In genomic region chr9:121266906-121267650, GRCh38 we compare ENCODE assay signal across 8 cellular contexts.
DNase-seq lines count a peak whose midpoint lies in the region; ATAC-seq lines count a peak whose summit lies in the region.

No MANE protein-coding gene starts in this region.

- peak overlapping the region; percentile 70 to 90 for H3K4me3 ChIP-seq in muscle layer of duodenum (ENCODE audit: low read depth in 1 of 2, low read length in 2 of 2)

- H3K27me3 Mint-ChIP-seq in stimulated activated naive CD8-positive, alpha-beta T cell treated with anti-CD3 and anti-CD28 coated beads, Interleukin-15, Interleukin-2, amounts not matched to agents 100 ng/mL and 50 ng/mL, for 24 hours, result peaks cover 22% of the 10 kb centered on the region
- no peaks in the 10 kb centered on the region for H3K27me3 Mint-ChIP-seq in dendritic cell treated with granulocyte-macrophage colony-stimulating factor and Interleukin-4, amounts not matched to agents 40 ng/mL and 50 ng/mL, for 4 days

- intact Hi-C loops in dendritic cell treated with granulocyte-macrophage colony-stimulating factor and Interleukin-4, amounts not matched to agents 40 ng/mL and 50 ng/mL, for 4 days (cut with micrococcal nuclease), result loop anchor here (5.0 kb wide), 1 partner anchor 45 kb away; no protein-coding TSS in a partner anchor

- peaks cover 0 to under 1% of the 10 kb centered on the region in 2 donors for H3K36me3 ChIP-seq in muscle layer of duodenum (ENCODE audit: control insufficient read depth in 1 of 2, insufficient read depth in 2 of 2, low read length in 2 of 2)

- peaks cover 9 to 47% of the 10 kb centered on the region in 2 donors for H3K4me1 ChIP-seq in muscle layer of duodenum (ENCODE audit: control insufficient read depth in 1 of 2, insufficient read depth in 2 of 2, low read length in 2 of 2)

- peaks cover 21% of the 10 kb centered on the region for H3K4me1 Mint-ChIP-seq in stimulated activated naive CD8-positive, alpha-beta T cell treated with anti-CD3 and anti-CD28 coated beads, Interleukin-15, Interleukin-2, amounts not matched to agents 100 ng/mL and 50 ng/mL, for 24 hours (ENCODE audit: low read depth)
- peaks cover 74% of the 10 kb centered on the region for H3K4me1 Mint-ChIP-seq in dendritic cell treated with granulocyte-macrophage colony-stimulating factor and Interleukin-4, amounts not matched to agents 40 ng/mL and 50 ng/mL, for 4 days (ENCODE audit: low read depth)

- H3K27me3 ChIP-seq in muscle layer of duodenum (ENCODE audit: low read depth, low read length), result no peaks in the 10 kb centered on the region

- H3K27ac Mint-ChIP-seq in stimulated activated naive CD8-positive, alpha-beta T cell treated with anti-CD3 and anti-CD28 coated beads, Interleukin-15, Interleukin-2, amounts not matched to agents 100 ng/mL and 50 ng/mL, for 24 hours, result no peak overlapping the region
- peak overlapping the region; percentile 94 for H3K27ac Mint-ChIP-seq in dendritic cell treated with granulocyte-macrophage colony-stimulating factor and Interleukin-4, amounts not matched to agents 40 ng/mL and 50 ng/mL, for 4 days

- H3K9me3 Mint-ChIP-seq in stimulated activated naive CD8-positive, alpha-beta T cell treated with anti-CD3 and anti-CD28 coated beads, Interleukin-15, Interleukin-2, amounts not matched to agents 100 ng/mL and 50 ng/mL, for 24 hours, result no peaks in the 10 kb centered on the region
- H3K9me3 Mint-ChIP-seq in dendritic cell treated with granulocyte-macrophage colony-stimulating factor and Interleukin-4, amounts not matched to agents 40 ng/mL and 50 ng/mL, for 4 days, result no peaks in the 10 kb centered on the region

- peak overlapping the region; percentile 67 for H3K4me3 Mint-ChIP-seq in stimulated activated naive CD8-positive, alpha-beta T cell treated with anti-CD3 and anti-CD28 coated beads, Interleukin-15, Interleukin-2, amounts not matched to agents 100 ng/mL and 50 ng/mL, for 24 hours
- peak overlapping the region; percentile 97 for H3K4me3 Mint-ChIP-seq in dendritic cell treated with granulocyte-macrophage colony-stimulating factor and Interleukin-4, amounts not matched to agents 40 ng/mL and 50 ng/mL, for 4 days

- no peak for DNase-seq in stimulated activated naive CD8-positive, alpha-beta T cell treated with anti-CD3 and anti-CD28 coated beads, Interleukin-15, Interleukin-2, amounts not matched to agents 100 U/mL and 50 U/mL, for 24 hours
- no peak for DNase-seq in NCI-H1694 treated with DMSO at 0.1 percent for 48 hours (lab: John Stamatoyannopoulos, UW)

- no peaks in the 10 kb centered on the region for H3K36me3 Mint-ChIP-seq in stimulated activated naive CD8-positive, alpha-beta T cell treated with anti-CD3 and anti-CD28 coated beads, Interleukin-15, Interleukin-2, amounts not matched to agents 100 ng/mL and 50 ng/mL, for 24 hours (ENCODE audit: low read depth)
- H3K36me3 Mint-ChIP-seq in dendritic cell treated with granulocyte-macrophage colony-stimulating factor and Interleukin-4, amounts not matched to agents 40 ng/mL and 50 ng/mL, for 4 days (ENCODE audit: low read depth), result peaks cover 47% of the 10 kb centered on the region

- H3K9me3 ChIP-seq in muscle layer of duodenum (ENCODE audit: control insufficient read depth in 1 of 2, low read length in 2 of 2), result no peaks in the 10 kb centered on the region

- no peak for ATAC-seq in stimulated activated naive CD8-positive, alpha-beta T cell treated with anti-CD3 and anti-CD28 coated beads, Interleukin-15, Interleukin-2, amounts not matched to agents 100 U/mL and 50 U/mL, for 24 hours
- ATAC-seq in HG03442 (IDR thresholded peaks at IDR 0.05; ENCODE audit: unreplicated experiment) (no peak), GM19397 (IDR thresholded peaks at IDR 0.05; ENCODE audit: unreplicated experiment) (no peak), HG03175 (IDR thresholded peaks at IDR 0.05; ENCODE audit: unreplicated experiment) (no peak)

- H3K27ac ChIP-seq in muscle layer of duodenum (ENCODE audit: low read length), result peak overlapping the region; percentile 80
